In genomic region chr10:85047170-85047834, GRCh38 we compare ENCODE assay signal across 22 cellular contexts.
"Had no signal": no experiment of that assay in that cellular context is flagged by ENCODE, and none has a peak within 500 bp of the region (broad histone marks: within the 10 kb centered on the region; RNA-seq: fewer than 3 reads in every experiment).

No MANE protein-coding gene starts in this region.

- H3K79me2 ChIP-seq: hepatocyte had no signal

- H3K9me3 ChIP-seq: neutrophil, pancreas, right lobe of liver, suprapubic skin, transverse colon, upper lobe of right lung, uterus had no signal

- H2AFZ ChIP-seq: hepatocyte had no signal

- H3K27ac ChIP-seq: coronary artery, esophagus muscularis mucosa, foreskin keratinocyte, gastroesophageal sphincter, heart left ventricle, hepatocyte, neutrophil, pancreas, right lobe of liver, suprapubic skin, transverse colon, upper lobe of right lung, uterus had no signal

- H3K4me2 ChIP-seq: hepatocyte had no signal

- H3K27me3 ChIP-seq: esophagus muscularis mucosa, foreskin keratinocyte, gastroesophageal sphincter, heart left ventricle, hepatocyte, neutrophil, pancreas, right lobe of liver, suprapubic skin, transverse colon, upper lobe of right lung, uterus had no signal

- H3K4me1 ChIP-seq: esophagus muscularis mucosa, foreskin keratinocyte, gastroesophageal sphincter, heart left ventricle, pancreas, suprapubic skin, transverse colon, upper lobe of right lung, uterus had no signal

- H3K36me3 ChIP-seq: esophagus muscularis mucosa, gastroesophageal sphincter, heart left ventricle, neutrophil, pancreas, right lobe of liver, suprapubic skin, transverse colon, upper lobe of right lung, uterus had no signal

- DNase-seq: dermis blood vessel endothelial cell; effector memory CD4-positive, alpha-beta T cell; foreskin keratinocyte; heart left ventricle; kidney; pancreas; right lobe of liver; small intestine; stimulated activated CD4-positive, alpha-beta T cell treated with anti-CD3 and anti-CD28 coated beads, Interleukin-15, amount 100 ng/mL, for 24 hours; stimulated activated CD4-positive, alpha-beta T cell treated with anti-CD3 and anti-CD28 coated beads, Interleukin-2, amount 100 ng/mL, for 48 hours; transverse colon; upper lobe of right lung; uterus had no signal

- ATAC-seq: foreskin keratinocyte; gastroesophageal sphincter; heart left ventricle; natural killer cell treated with Interleukin-12 subunit alpha and Interleukin-12 subunit beta and Interleukin-15 and Interleukin-18, amount 100 ng/mL, for 72 hours; pancreas; stimulated activated effector memory CD8-positive, alpha-beta T cell treated with anti-CD3 and anti-CD28 coated beads, Interleukin-12 subunit alpha, Interleukin-12 subunit beta, amount 100 ng/mL, for 72 hours had no signal

- H3K4me3 ChIP-seq: coronary artery, esophagus muscularis mucosa, gastroesophageal sphincter, heart left ventricle, hepatocyte, lung, pancreas, right lobe of liver, suprapubic skin, transverse colon, upper lobe of right lung, uterus had no signal
